8 cellular contexts compared by ENCODE assay signal in the genomic region with DNA sequence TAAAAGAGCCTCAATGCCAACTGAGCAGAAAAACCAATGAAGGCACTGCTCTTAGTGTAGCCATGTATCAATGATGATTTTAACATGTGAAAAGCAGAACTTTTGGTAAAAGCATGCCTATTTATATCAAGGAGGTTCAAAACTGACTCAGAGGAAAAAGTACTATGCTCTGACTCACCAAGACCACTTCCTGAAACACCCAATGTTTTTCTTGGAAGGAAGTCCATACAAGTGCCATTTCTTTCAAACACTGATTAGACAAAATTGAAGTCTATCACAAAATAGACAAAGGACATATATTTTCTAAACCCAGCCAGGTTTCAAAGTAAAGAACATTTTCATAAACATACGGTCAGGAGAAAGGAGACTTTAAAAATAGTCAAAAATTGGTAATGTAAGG.
DNase-seq lines count a peak whose midpoint lies in the region; ATAC-seq and TF ChIP-seq lines count a peak whose summit lies in the region.

No MANE protein-coding gene starts in this region.

- H3K4me3 Mint-ChIP-seq in natural killer cell (no peak overlapping the region), Caco-2 (ENCODE audit: unreplicated experiment) (no peak overlapping the region)

- no TSS peak for BruUV-seq in Caco-2 (replicated peaks; lab: Mats Ljungman, UMichigan)

- no peak overlapping the region for H3K9ac ChIP-seq in colonic mucosa (ENCODE audit: low read depth in 2 of 2, low read length in 2 of 2)

- H3K4me1 ChIP-seq in colonic mucosa (peaks cover 5% of the 10 kb centered on the region), Caco-2 (no peaks in the 10 kb centered on the region)

- peak; percentile 83 for DNase-seq in Daoy (ENCODE audit: low read depth)
- peak; percentile 59 for DNase-seq in NCI-H460 (ENCODE audit: extremely low read depth, low read depth)
- no peak for DNase-seq in colonic mucosa
- DNase-seq in natural killer cell, result no peak
- no peak for DNase-seq in HEK293T (ENCODE audit: extremely low spot score)
- no peak for DNase-seq in Caco-2
- no peak for DNase-seq in NCI-H187 treated with DMSO at 0.1 percent for 48 hours (lab: John Stamatoyannopoulos, UW)

- H3K27me3 Mint-ChIP-seq in natural killer cell (ENCODE audit: low read depth in 2 of 2) (peaks cover 0 to 3% of the 10 kb centered on the region in 2 donors), Caco-2 (ENCODE audit: insufficient read depth, unreplicated experiment) (no peaks in the 10 kb centered on the region)

- POLR2A ChIA-PET in HEK293T (lab: Yijun Ruan, JAX), result no interaction called here
- POLR2A ChIA-PET in Caco-2 (lab: Charles Lee), result no interaction called here

- H3K27ac Mint-ChIP-seq in natural killer cell (peak overlapping the region in 1 of 2 donors; percentile 32), Caco-2 (ENCODE audit: unreplicated experiment) (no peak overlapping the region)

- TF ChIP-seq CTCF in colonic mucosa (IDR thresholded peaks at IDR 0.05), result no peak
- no peak for TF ChIP-seq CTCF in natural killer cell (IDR thresholded peaks at IDR 0.05)
- no peak for TF ChIP-seq CTCF in Caco-2 (IDR thresholded peaks at IDR 0.05; ENCODE audit: insufficient read depth in 1 of 2, low read depth in 1 of 2, low read length in 1 of 2, severe bottlenecking in 1 of 2, unreplicated experiment in 1 of 2)

- no peaks in the 10 kb centered on the region for H3K36me3 Mint-ChIP-seq in natural killer cell
- H3K36me3 Mint-ChIP-seq in Caco-2 (ENCODE audit: insufficient read depth, unreplicated experiment), result no peaks in the 10 kb centered on the region

- intact Hi-C loops in colonic mucosa (cut with DNase I), result no loop called here
- intact Hi-C loops in natural killer cell (cut with micrococcal nuclease), result no loop called here
- intact Hi-C loops in Caco-2 (cut with micrococcal nuclease; ENCODE audit: unreplicated experiment), result no loop called here

- peak overlapping the region; percentile 56 for H3K27ac ChIP-seq in colonic mucosa

- CTCF ChIA-PET in HEK293T (lab: Yijun Ruan, JAX) (no interaction called here), Caco-2 (lab: Charles Lee) (no interaction called here)

- H3K36me3 ChIP-seq in colonic mucosa (no peaks in the 10 kb centered on the region), Caco-2 (ENCODE audit: control insufficient read depth, insufficient read depth, low read length) (no peaks in the 10 kb centered on the region)

- H3K27me3 ChIP-seq in colonic mucosa (no peaks in the 10 kb centered on the region), Caco-2 (replicated peaks; ENCODE audit: control insufficient read depth, insufficient read depth, low read length) (no peaks in the 10 kb centered on the region)

- peak; percentile 56 for ATAC-seq in GM21528 (IDR thresholded peaks at IDR 0.05; ENCODE audit: low FRiP score, unreplicated experiment)
- ATAC-seq in natural killer cell, result peak in 2 of 3 donors; percentile 30 to 60

- H3K4me1 Mint-ChIP-seq in natural killer cell (peaks cover 15 to 26% of the 10 kb centered on the region in 2 donors), Caco-2 (ENCODE audit: low read depth, unreplicated experiment) (no peaks in the 10 kb centered on the region)

- no peak overlapping the region for H3K4me3 ChIP-seq in colonic mucosa
- no peak overlapping the region for H3K4me3 ChIP-seq in Caco-2 (ENCODE audit: low read depth, low read length)

- no peaks in the 10 kb centered on the region for H3K9me3 ChIP-seq in colonic mucosa
- H3K9me3 ChIP-seq in Caco-2, result no peaks in the 10 kb centered on the region

- H3K9me3 Mint-ChIP-seq in natural killer cell (no peaks in the 10 kb centered on the region), Caco-2 (ENCODE audit: unreplicated experiment) (no peaks in the 10 kb centered on the region)

TF ChIP-seq in HEK293T, 16 proteins besides CTCF, POLR2A, EP300 and RAD21:
- TF ChIP-seq SUZ12 (IDR thresholded peaks at IDR 0.05) (no peak), TARDBP (IDR thresholded peaks at IDR 0.05) (no peak), FOXM1 (IDR thresholded peaks at IDR 0.05; ENCODE audit: borderline replicate concordance) (no peak), FOXK2 (IDR thresholded peaks at IDR 0.05) (no peak), ZNF384 (IDR thresholded peaks at IDR 0.05) (no peak), LEF1 (IDR thresholded peaks at IDR 0.05; ENCODE audit: borderline replicate concordance) (no peak), CTBP1 (IDR thresholded peaks at IDR 0.05; ENCODE audit: borderline replicate concordance) (no peak), SP1 (IDR thresholded peaks at IDR 0.05) (no peak), HDGF (IDR thresholded peaks at IDR 0.05; ENCODE audit: borderline replicate concordance) (no peak), BHLHE40 (IDR thresholded peaks at IDR 0.05; ENCODE audit: borderline replicate concordance) (no peak), L3MBTL2 (conservative IDR thresholded peaks at IDR 0.05) (no peak), FOXA1 (IDR thresholded peaks at IDR 0.05) (no peak), ARNT (IDR thresholded peaks at IDR 0.05) (no peak), NFRKB (IDR thresholded peaks at IDR 0.05) (no peak), ELF4 (IDR thresholded peaks at IDR 0.05) (no peak)
- TF ChIP-seq, protein P1, sequence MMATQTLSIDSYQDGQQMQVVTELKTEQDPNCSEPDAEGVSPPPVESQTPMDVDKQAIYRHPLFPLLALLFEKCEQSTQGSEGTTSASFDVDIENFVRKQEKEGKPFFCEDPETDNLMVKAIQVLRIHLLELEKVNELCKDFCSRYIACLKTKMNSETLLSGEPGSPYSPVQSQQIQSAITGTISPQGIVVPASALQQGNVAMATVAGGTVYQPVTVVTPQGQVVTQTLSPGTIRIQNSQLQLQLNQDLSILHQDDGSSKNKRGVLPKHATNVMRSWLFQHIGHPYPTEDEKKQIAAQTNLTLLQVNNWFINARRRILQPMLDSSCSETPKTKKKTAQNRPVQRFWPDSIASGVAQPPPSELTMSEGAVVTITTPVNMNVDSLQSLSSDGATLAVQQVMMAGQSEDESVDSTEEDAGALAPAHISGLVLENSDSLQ (IDR thresholded peaks at IDR 0.05), result no peak
TF ChIP-seq in HEK293T: peak in this region for 0.

Comparison
In these comparisons a context has a peak if more than half of its experiments do, and no peak if none do; other contexts are left out.
1. DNase-seq: peak in Daoy (single experiment) and NCI-H460 (single experiment); none in colonic mucosa (single experiment), natural killer cell (single experiment), HEK293T (single experiment), Caco-2 (0 of 2) and NCI-H187 treated with DMSO at 0.1 percent for 48 hours (single experiment).